22 cellular contexts compared by ENCODE assay signal in the genomic region with DNA sequence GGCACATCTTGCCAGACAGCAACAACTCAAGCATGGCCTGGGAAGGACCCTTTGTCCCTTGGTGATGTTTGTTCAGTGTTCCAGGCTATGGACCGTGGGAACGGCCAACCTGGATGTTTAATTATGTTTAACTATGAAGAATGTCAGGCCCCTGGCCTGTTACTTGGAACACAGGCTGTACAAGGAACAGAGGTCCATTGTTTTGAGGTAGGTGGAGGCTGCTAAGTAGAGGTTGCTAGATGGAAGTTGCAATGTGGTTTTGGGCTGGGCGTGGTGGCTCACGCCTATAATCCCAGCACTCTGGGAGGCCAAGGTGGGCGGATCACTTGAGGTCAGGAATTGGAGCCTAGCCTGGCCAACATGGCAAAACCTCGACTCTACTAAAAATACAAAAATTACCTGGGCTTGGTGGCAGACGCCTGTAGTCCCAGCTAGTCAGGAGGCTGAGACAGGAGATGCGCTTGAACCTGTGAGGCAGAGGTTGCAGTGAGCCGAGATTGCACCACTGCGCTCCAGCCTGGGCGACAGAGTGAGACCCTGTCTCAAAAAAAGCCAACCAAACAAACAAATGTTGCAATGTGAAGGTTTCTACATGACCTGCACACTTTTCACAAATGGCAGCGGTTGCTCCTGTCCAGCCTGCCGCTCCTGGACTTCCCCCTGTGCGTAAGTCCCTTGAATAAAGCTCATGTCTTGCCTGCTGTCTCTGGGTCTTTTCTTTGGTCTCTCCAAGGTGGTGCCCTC. TPM values are rescaled to one million over a fixed set of nuclear protein-coding genes. Genes with fewer than 3 reads are reported as not detected.
A peak's percentile ranks its signal among the peaks of the same experiment; 100 is the strongest.
DNase-seq lines count a peak whose midpoint lies in the region; ATAC-seq and TF ChIP-seq lines count a peak whose summit lies in the region.
"Had no signal": no experiment of that assay in that cellular context is flagged by ENCODE, and none has a peak within 500 bp of the region (broad histone marks: within the 10 kb centered on the region; RNA-seq: fewer than 3 reads in every experiment).

No MANE protein-coding gene starts in this region.

- H3K4me3 Mint-ChIP-seq in progenitor cell of endocrine pancreas (ENCODE audit: low read depth) = peak overlapping the region; percentile 45
- H3K4me3 Mint-ChIP-seq: activated B cell treated with CpG ODN at 0.5 μM for 24 hours had no signal

- H3K4me3 ChIP-seq in HEK293 (ENCODE audit: low read depth, low read length) (no peak overlapping the region), PC-3 (ENCODE audit: low read length) (no peak overlapping the region), spleen (no peak overlapping the region), esophagus squamous epithelium (no peak overlapping the region)
- H3K4me3 ChIP-seq: ovary, tibial artery had no signal

- peak overlapping the region; percentile 39 for H2AFZ ChIP-seq in PC-3 (ENCODE audit: low read length)

- H3K9me3 Mint-ChIP-seq in progenitor cell of endocrine pancreas (ENCODE audit: low read depth) = no peaks in the 10 kb centered on the region
- H3K9me3 Mint-ChIP-seq: activated B cell treated with CpG ODN at 0.5 μM for 24 hours; activated T-helper 2 cell treated with anti-CD3 and anti-CD28 coated beads, Interferon-gamma antibody, Interleukin-2, Interleukin-4, amounts not matched to agents 10 μg/mL and 5 μg/mL and 100 μg/mL, durations not matched to agents 14 hours and 24 hours and 36 hours had no signal

- no peaks in the 10 kb centered on the region for H3K4me1 ChIP-seq in HEK293 (ENCODE audit: control insufficient read depth, insufficient read depth, low read length)
- peaks cover 50% of the 10 kb centered on the region for H3K4me1 ChIP-seq in PC-3 (ENCODE audit: insufficient read depth, low read length)
- H3K4me1 ChIP-seq in spleen = peaks cover 0 to 8% (median 5%) of the 10 kb centered on the region in 6 donors
- H3K4me1 ChIP-seq in esophagus squamous epithelium = peaks cover 0 to 6% (median 0%) of the 10 kb centered on the region in 3 donors

- WGBS in spleen, 5 donors = 87 to 96% (median 89%) methylated on average over 14 of the region's 14 CpGs
- 75 to 89% methylated on average over 8 to 14 of the region's 14 CpGs for WGBS in esophagus squamous epithelium, 2 donors

- H3K36me3 ChIP-seq in HEK293 (ENCODE audit: control insufficient read depth in 2 of 2, insufficient read depth in 1 of 2, low read length in 2 of 2) (no peaks in the 10 kb centered on the region), PC-3 (ENCODE audit: low read depth, low read length) (no peaks in the 10 kb centered on the region), spleen (no peaks in the 10 kb centered on the region), esophagus squamous epithelium (no peaks in the 10 kb centered on the region)
- H3K36me3 ChIP-seq: ovary, tibial artery had no signal

- no peak overlapping the region for H3K27ac ChIP-seq in HEK293 (ENCODE audit: extremely low read depth, low read depth, low read length)
- peak overlapping the region; percentile 98 for H3K27ac ChIP-seq in PC-3 (ENCODE audit: low read length)
- H3K27ac ChIP-seq in spleen = peak overlapping the region in 1 of 8 donors; percentile 1
- H3K27ac ChIP-seq in esophagus squamous epithelium = no peak overlapping the region
- H3K27ac ChIP-seq: ovary, tibial artery had no signal

- CTCF ChIA-PET in HEK293 (lab: Yijun Ruan, JAX) (interaction anchor here (0.6 to 1.1 kb wide), 3 partner anchors 31 to 417 kb away, joined by 3 to 4 read pairs (median 3); no protein-coding TSS in a partner anchor), PC-3 (lab: Charles Lee) (no interaction called here)

- POLR2A ChIA-PET in HEK293 (lab: Yijun Ruan, JAX) (interaction anchor here (2.1 kb wide), 1 partner anchor 9 kb away, joined by 9 read pairs; a partner anchor contains a TSS), PC-3 (lab: Charles Lee; ENCODE audit: unreplicated experiment) (interaction anchor here (1.1 kb wide), 1 partner anchor 9 kb away, joined by 4 read pairs; a partner anchor contains a TSS)

- no peaks in the 10 kb centered on the region for H3K27me3 Mint-ChIP-seq in progenitor cell of endocrine pancreas

- H3K9me2 ChIP-seq in PC-3 (replicated peaks; ENCODE audit: low read length) = no peaks in the 10 kb centered on the region

- BruUV-seq in PC-3 (replicated peaks; lab: Mats Ljungman, UMichigan) = no TSS peak

- DNase-seq in PC-3 (peak; percentile 84), left colon (peak; percentile 58 to 77), progenitor cell of endocrine pancreas (ENCODE audit: low spot score, unreplicated experiment) (no peak), spleen (no peak), esophagus squamous epithelium (lab: John Stamatoyannopoulos, UW) (no peak)
- DNase-seq: activated B cell treated with CpG ODN at 0.5 μM for 24 hours; central memory CD4-positive, alpha-beta T cell; effector CD8-positive, alpha-beta T cell; GF-D8; H7; MV-4-11; NCI-H1930; stimulated activated CD4-positive, alpha-beta T cell treated with anti-CD3 and anti-CD28 coated beads, Interleukin-4, amount 100 ng/mL, for 24 hours; tibial artery had no signal

- no peaks in the 10 kb centered on the region for H3K79me2 ChIP-seq in PC-3 (ENCODE audit: low read length)

- intact Hi-C loops in PC-3 (cut with micrococcal nuclease) (no loop called here), left colon (cut with DNase I, micrococcal nuclease) (no loop called here), spleen (cut with DNase I; ENCODE audit: low total_unique reads) (no loop called here), esophagus squamous epithelium (cut with DNase I) (no loop called here)

- TF ChIP-seq POLR2A in spleen (IDR thresholded peaks at IDR 0.05) = no peak
- no peak for TF ChIP-seq POLR2A in esophagus squamous epithelium (IDR thresholded peaks at IDR 0.05)

- no peaks in the 10 kb centered on the region for H3F3A ChIP-seq in PC-3 (ENCODE audit: low read length, unreplicated experiment)

- peaks cover 27% of the 10 kb centered on the region for H3K4me1 Mint-ChIP-seq in progenitor cell of endocrine pancreas (ENCODE audit: low read depth)

- ATAC-seq in PC-3 = peak; percentile 73
- ATAC-seq in left colon = peak; percentile 65
- ATAC-seq in HG03045 (IDR thresholded peaks at IDR 0.05; ENCODE audit: unreplicated experiment) = no peak
- no peak for ATAC-seq in GM18861 (IDR thresholded peaks at IDR 0.05; ENCODE audit: unreplicated experiment)
- ATAC-seq: Right ventricle myocardium inferior had no signal

- H3K9me3 ChIP-seq in HEK293 (ENCODE audit: control insufficient read depth, insufficient read depth, low read depth, low read length) = no peaks in the 10 kb centered on the region
- H3K9me3 ChIP-seq in PC-3 (ENCODE audit: low read length) = no peaks in the 10 kb centered on the region
- H3K9me3 ChIP-seq in spleen = no peaks in the 10 kb centered on the region
- H3K9me3 ChIP-seq in esophagus squamous epithelium = no peaks in the 10 kb centered on the region
- H3K9me3 ChIP-seq: ovary, tibial artery had no signal

- peak overlapping the region; percentile 56 for H3K4me2 ChIP-seq in PC-3 (ENCODE audit: low read length)

- peak overlapping the region; percentile 96 for H3K27ac Mint-ChIP-seq in progenitor cell of endocrine pancreas
- H3K27ac Mint-ChIP-seq: activated B cell treated with CpG ODN at 0.5 μM for 24 hours; activated T-helper 2 cell treated with anti-CD3 and anti-CD28 coated beads, Interferon-gamma antibody, Interleukin-2, Interleukin-4, amounts not matched to agents 10 μg/mL and 5 μg/mL and 100 μg/mL, durations not matched to agents 14 hours and 24 hours and 36 hours had no signal

- no peaks in the 10 kb centered on the region for H4K20me1 ChIP-seq in PC-3 (ENCODE audit: low read length)

- H3K36me3 Mint-ChIP-seq in progenitor cell of endocrine pancreas (ENCODE audit: insufficient read depth) = peaks cover 4% of the 10 kb centered on the region

- TF ChIP-seq CTCF in HEK293 (tag by site-specific recombination; IDR thresholded peaks at IDR 0.05) (no peak), PC-3 (conservative IDR thresholded peaks at IDR 0.05; ENCODE audit: low read depth, low read length) (no peak), progenitor cell of endocrine pancreas (IDR thresholded peaks at IDR 0.05; ENCODE audit: unreplicated experiment) (no peak), spleen (IDR thresholded peaks at IDR 0.05 in 8 of 11, conservative IDR thresholded peaks at IDR 0.05 in 3 of 11) (no peak), esophagus squamous epithelium (IDR thresholded peaks at IDR 0.05) (no peak)

- peak overlapping the region; percentile 89 for H3K9ac ChIP-seq in PC-3 (ENCODE audit: low read length)

- H3K27me3 ChIP-seq in PC-3 (ENCODE audit: low read length) = no peaks in the 10 kb centered on the region
- H3K27me3 ChIP-seq in spleen (replicated peaks in 1 of 7) = peaks cover 0 to 6% (median 0%) of the 10 kb centered on the region in 7 donors
- H3K27me3 ChIP-seq in esophagus squamous epithelium = peaks cover 0 to 11% (median 0%) of the 10 kb centered on the region in 4 donors
- H3K27me3 ChIP-seq: ovary had no signal

TF ChIP-seq in HEK293, 187 proteins besides CTCF, POLR2A, EP300 and RAD21 (continues in another document):
- TF ChIP-seq ZIC2 (tag by site-specific recombination; IDR thresholded peaks at IDR 0.05) (0 out of 2 replicates have a peak, but pooled peaks have one; percentile 2), ZFHX2 (tag by site-specific recombination; conservative IDR thresholded peaks at IDR 0.05) (peak; percentile 56), ZFP3 (tag by site-specific recombination; IDR thresholded peaks at IDR 0.05; ENCODE audit: low read depth) (no peak)

RNA-seq across cellular contexts. Expression of a gene that starts 2.5 kb away (rescaled TPM):
- total RNA-seq in PC-3 (2014; rRNA removed) (not detected in 2 replicates), left colon (100 to 1,000 TPM; 106 to 385 TPM), progenitor cell of endocrine pancreas (22.9 and 26.0 TPM in 2 replicates), spleen (under 1 TPM in 4 of 7 donors, not detected in 3; 0.34 to 0.95 (median 0.48) TPM), esophagus squamous epithelium (not detected)
- polyA plus RNA-seq in spleen = under 1 TPM; 0.06 to 0.09 (median 0.09) TPM
- total RNA-seq: activated B cell treated with CpG ODN at 0.5 μM for 24 hours; activated T-helper 2 cell treated with anti-CD3 and anti-CD28 coated beads, Interferon-gamma antibody, Interleukin-2, Interleukin-4, amounts not matched to agents 10 μg/mL and 5 μg/mL and 100 μg/mL, durations not matched to agents 14 hours and 24 hours and 36 hours; NCI-H460; Right ventricle myocardium inferior; T-helper 1 cell treated with Interleukin-12 subunit alpha and Interleukin-12 subunit beta and Interleukin-4 antibody, amounts not matched to agents 30 ng/mL and 1 ng/mL, for 36 hours had no signal

RNA-seq across cellular contexts. Expression of a gene that starts 9.2 kb away (rescaled TPM):
- total RNA-seq in PC-3 (2014; rRNA removed) (47.5 and 59.3 TPM in 2 replicates), left colon (100 to 1,000 TPM; 108 to 196 TPM), progenitor cell of endocrine pancreas (236 and 246 TPM in 2 replicates), spleen (100 to 1,000 TPM in 5 of 7 donors, 10 to 100 TPM in 2; 93.9 to 143 (median 122) TPM), esophagus squamous epithelium (10 to 100 TPM in 3 of 4 donors, 1 to 10 TPM in 1; 9.8 to 27.1 (median 18.3) TPM)
- 10 to 100 TPM; 15.0 to 47.4 (median 23.6) TPM for polyA plus RNA-seq in spleen

RNA-seq across cellular contexts. Expression of a gene that starts 32.6 kb away (rescaled TPM):
- 57.7 and 69.0 TPM in 2 replicates for total RNA-seq in PC-3 (2014; rRNA removed)
- 10 to 100 TPM; 34.8 to 42.3 TPM for total RNA-seq in left colon
- 54.5 and 54.8 TPM in 2 replicates for total RNA-seq in progenitor cell of endocrine pancreas
- total RNA-seq in spleen = 10 to 100 TPM; 50.0 to 72.8 (median 67.6) TPM
- 10 to 100 TPM; 68.1 to 80.4 (median 79.9) TPM for polyA plus RNA-seq in spleen
- total RNA-seq in esophagus squamous epithelium = 10 to 100 TPM; 23.0 to 35.1 (median 28.0) TPM

RNA-seq across cellular contexts. Expression of a gene that starts 49.6 kb away (rescaled TPM):
- total RNA-seq in PC-3 (2014; rRNA removed) = not detected in 2 replicates
- 10 to 100 TPM in 1 of 2 donors, under 1 TPM in 1; 0.36 to 74.3 TPM for total RNA-seq in left colon
- total RNA-seq in progenitor cell of endocrine pancreas = 0.22 and 0.51 TPM in 2 replicates
- under 1 TPM in 3 of 7 donors, not detected in 4; 0.34 to 0.54 (median 0.37) TPM for total RNA-seq in spleen
- under 1 TPM; 0.06 to 0.65 (median 0.11) TPM for polyA plus RNA-seq in spleen
- total RNA-seq in esophagus squamous epithelium = not detected
- total RNA-seq: activated B cell treated with CpG ODN at 0.5 μM for 24 hours; activated T-helper 2 cell treated with anti-CD3 and anti-CD28 coated beads, Interferon-gamma antibody, Interleukin-2, Interleukin-4, amounts not matched to agents 10 μg/mL and 5 μg/mL and 100 μg/mL, durations not matched to agents 14 hours and 24 hours and 36 hours; NCI-H460; T-helper 1 cell treated with Interleukin-12 subunit alpha and Interleukin-12 subunit beta and Interleukin-4 antibody, amounts not matched to agents 30 ng/mL and 1 ng/mL, for 36 hours had no signal

Comparison
In these comparisons a context has a peak if more than half of its experiments do, and no peak if none do; other contexts are left out.
1. ATAC-seq: peak in PC-3 (single experiment) and left colon (single experiment); none in HG03045 (single experiment) and GM18861 (single experiment).
2. DNase-seq: peak in PC-3 (single experiment) and left colon (2 of 2); none in progenitor cell of endocrine pancreas (single experiment), spleen (single experiment) and esophagus squamous epithelium (single experiment).
3. RNA of a gene that starts 2.5 kb away (total RNA-seq): 106 to 385 TPM in left colon and 22.9 to 26.0 TPM in progenitor cell of endocrine pancreas; 0.34 to 0.95 TPM in spleen, not detected in PC-3 and not detected in esophagus squamous epithelium; every median in the first group is over 10 times any median in the second.